In genomic region chr2:220374282-220374681, GRCh38 we compare ENCODE assay signal across 19 cellular contexts.
"Had no signal": no experiment of that assay in that cellular context is flagged by ENCODE, and none has a peak within 500 bp of the region (broad histone marks: within the 10 kb centered on the region; RNA-seq: fewer than 3 reads in every experiment).

No MANE protein-coding gene starts in this region.

- ATAC-seq: heart left ventricle; left lobe of liver; mucosa of descending colon; naive thymus-derived CD8-positive, alpha-beta T cell; psoas muscle had no signal

- H3K9me3 Mint-ChIP-seq: type B pancreatic cell had no signal

- H3K4me1 ChIP-seq: heart left ventricle, psoas muscle, sigmoid colon had no signal

- H3K9me3 ChIP-seq: mucosa of descending colon, neutrophil, sigmoid colon had no signal

- H3K4me3 ChIP-seq: coronary artery, heart left ventricle, mucosa of descending colon, psoas muscle, sigmoid colon had no signal

- H3K27ac Mint-ChIP-seq: naive thymus-derived CD8-positive, alpha-beta T cell; type B pancreatic cell had no signal

- H3K27ac ChIP-seq: coronary artery, heart left ventricle, neutrophil, psoas muscle, sigmoid colon had no signal

- DNase-seq: effector CD4-positive, alpha-beta T cell; endodermal cell; erythroblast; heart left ventricle; hippocampal formation; islet precursor cell; mammary epithelial cell; mucosa of descending colon; naive thymus-derived CD8-positive, alpha-beta T cell; psoas muscle; retina; sigmoid colon; small intestine; stimulated activated CD4-positive, alpha-beta T cell treated with anti-CD3 and anti-CD28 coated beads, Interleukin-12 subunit alpha, Interleukin-12 subunit beta, amount 100 ng/mL, for 4 hours; stimulated activated naive CD4-positive, alpha-beta T cell treated with Interleukin-2 at 50 U/mL for 16 hours had no signal

- H3K4me3 Mint-ChIP-seq: endodermal cell; naive thymus-derived CD8-positive, alpha-beta T cell; type B pancreatic cell had no signal

- H3K27me3 Mint-ChIP-seq: naive thymus-derived CD8-positive, alpha-beta T cell; type B pancreatic cell had no signal

- H3K36me3 Mint-ChIP-seq: naive thymus-derived CD8-positive, alpha-beta T cell; type B pancreatic cell had no signal

- H3K36me3 ChIP-seq: heart left ventricle, neutrophil, sigmoid colon had no signal

- H3K27me3 ChIP-seq: heart left ventricle, neutrophil, sigmoid colon had no signal

- H3K4me1 Mint-ChIP-seq: naive thymus-derived CD8-positive, alpha-beta T cell had no signal
